Comparison of ENCODE assay signal across 12 cellular contexts in the genomic region with DNA sequence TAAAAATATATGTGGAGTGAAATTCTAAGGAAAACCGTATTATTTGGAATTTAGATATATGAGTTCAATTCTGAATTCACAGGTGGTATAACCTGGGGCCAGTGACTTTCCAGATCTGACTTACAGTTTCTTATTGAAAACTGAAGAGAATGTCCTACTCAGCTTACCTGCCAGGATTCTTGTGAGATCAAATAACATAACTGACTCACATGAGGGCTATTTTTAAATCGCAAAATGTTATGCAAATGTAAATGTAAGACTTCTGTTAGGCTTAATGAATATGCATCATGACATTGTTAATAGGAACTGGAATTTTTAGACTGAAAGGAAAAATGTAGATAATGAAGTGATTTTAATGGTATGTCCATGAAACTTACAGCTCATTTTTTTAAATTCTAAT.
"Had no signal": no experiment of that assay in that cellular context is flagged by ENCODE, and none has a peak within 500 bp of the region (broad histone marks: within the 10 kb centered on the region; RNA-seq: fewer than 3 reads in every experiment).

No MANE protein-coding gene starts in this region.

- H3K4me1 ChIP-seq: heart left ventricle, stomach had no signal

- H3K27me3 ChIP-seq: heart left ventricle, stomach had no signal

- H3K27ac ChIP-seq: coronary artery, heart left ventricle, stomach had no signal

- H3K36me3 ChIP-seq: heart left ventricle, stomach had no signal

- ATAC-seq: heart left ventricle, natural killer cell, right cardiac atrium had no signal

- DNase-seq: effector CD4-positive, alpha-beta T cell; endodermal cell; heart left ventricle; hippocampal formation; natural killer cell; posterior cingulate gyrus; right cardiac atrium; small intestine; stimulated activated CD4-positive, alpha-beta T cell treated with anti-CD3 and anti-CD28 coated beads, Interleukin-12 subunit alpha, Interleukin-12 subunit beta, amount 100 ng/mL, for 4 hours; stimulated activated naive CD4-positive, alpha-beta T cell; stomach had no signal

- H3K4me3 ChIP-seq: coronary artery, heart left ventricle, stomach had no signal

- H3K9me3 ChIP-seq: stomach had no signal
